Comparison of ENCODE assay signal across 1 cellular context in the genomic region with DNA sequence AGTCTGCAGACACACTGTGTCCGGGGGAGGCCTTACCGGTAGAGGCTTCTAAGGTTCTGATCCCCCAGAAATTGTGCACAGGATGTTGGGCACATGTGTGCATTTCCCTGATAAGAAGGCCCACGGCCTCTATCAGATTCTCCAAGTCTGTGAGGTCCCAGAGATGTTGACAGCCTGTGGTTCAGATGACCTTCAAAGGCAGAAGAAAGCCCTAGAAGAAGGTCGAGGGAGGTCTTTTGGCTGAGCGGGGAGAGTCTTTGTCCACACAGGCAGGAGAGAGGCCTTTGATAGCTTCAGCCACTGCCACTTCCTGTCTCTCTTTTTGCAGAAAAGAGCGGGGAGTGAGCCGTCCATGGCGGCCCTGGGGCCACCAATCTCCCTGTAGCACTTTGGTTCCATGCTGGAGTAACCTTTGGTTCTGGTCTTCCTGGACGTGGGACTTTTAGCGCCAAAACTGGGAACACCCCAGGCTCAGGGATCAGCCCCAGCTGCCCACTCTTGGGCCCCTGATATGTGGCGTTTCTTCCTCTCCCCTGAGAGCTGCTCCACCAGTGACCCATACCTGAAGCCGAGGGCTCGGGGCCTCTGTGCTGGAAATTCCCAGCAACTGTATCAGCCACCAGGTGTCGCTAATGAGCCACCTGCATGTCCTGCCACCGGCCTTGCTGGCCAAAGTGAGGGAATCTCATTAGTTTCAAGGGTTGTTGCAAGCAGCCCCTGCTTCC.
TF ChIP-seq lines count a peak whose summit lies in the region.

No MANE protein-coding gene starts in this region.

TF ChIP-seq in K562, 482 proteins besides CTCF, POLR2A, EP300 and RAD21 (continued from another document and continues in another):
- no peak for TF ChIP-seq ZNF518B (CRISPR knock-in tag; IDR thresholded peaks at IDR 0.05)
- TF ChIP-seq POU5F1 (IDR thresholded peaks at IDR 0.05; ENCODE audit: borderline replicate concordance, low read depth, low read length, partially characterized antibody), result no peak
- peak; percentile 42 to 62 for TF ChIP-seq FOXK2 (conservative IDR thresholded peaks at IDR 0.05 in 1 of 2, IDR thresholded peaks at IDR 0.05 in 1 of 2; ENCODE audit: low read depth in 2 of 2)
- TF ChIP-seq RFX7 (CRISPR knock-in tag; IDR thresholded peaks at IDR 0.05), result no peak
- TF ChIP-seq MCM7 (IDR thresholded peaks at IDR 0.05), result no peak
- TF ChIP-seq YY1 (IDR thresholded peaks at IDR 0.05; ENCODE audit: borderline replicate concordance in 1 of 3, control insufficient read depth in 1 of 3, extremely low read depth in 1 of 3, insufficient read depth in 3 of 3, insufficient read length in 1 of 3, insufficient replicate concordance in 2 of 3, low read depth in 1 of 3, low read length in 2 of 3), result peak in 1 of 3 experiments; percentile 63
- TF ChIP-seq KLF16 (IDR thresholded peaks at IDR 0.05), result peak; percentile 87
- TF ChIP-seq POLR3G (IDR thresholded peaks at IDR 0.05; ENCODE audit: extremely low read depth, insufficient read length, insufficient replicate concordance), result no peak
- TF ChIP-seq GABPB2 (CRISPR knock-in tag; conservative IDR thresholded peaks at IDR 0.05), result no peak
- TF ChIP-seq ZNF561 (CRISPR knock-in tag; conservative IDR thresholded peaks at IDR 0.05), result 0 out of 2 replicates have a peak, but pooled peaks have one; percentile 34
- TF ChIP-seq RBM17 (IDR thresholded peaks at IDR 0.05; ENCODE audit: borderline replicate concordance, low read depth, low read length), result no peak
- TF ChIP-seq ZKSCAN1 (IDR thresholded peaks at IDR 0.05; ENCODE audit: low read depth, low read length), result peak; percentile 87
- TF ChIP-seq ZNF668 (CRISPR knock-in tag; IDR thresholded peaks at IDR 0.05), result 0 out of 2 replicates have a peak, but pooled peaks have one; percentile 10
- TF ChIP-seq THAP7 (CRISPR knock-in tag; IDR thresholded peaks at IDR 0.05), result no peak; the same call in 1 of the 2 replicates
- no peak for TF ChIP-seq DLX4 (CRISPR knock-in tag; IDR thresholded peaks at IDR 0.05)
- TF ChIP-seq, protein P1, sequence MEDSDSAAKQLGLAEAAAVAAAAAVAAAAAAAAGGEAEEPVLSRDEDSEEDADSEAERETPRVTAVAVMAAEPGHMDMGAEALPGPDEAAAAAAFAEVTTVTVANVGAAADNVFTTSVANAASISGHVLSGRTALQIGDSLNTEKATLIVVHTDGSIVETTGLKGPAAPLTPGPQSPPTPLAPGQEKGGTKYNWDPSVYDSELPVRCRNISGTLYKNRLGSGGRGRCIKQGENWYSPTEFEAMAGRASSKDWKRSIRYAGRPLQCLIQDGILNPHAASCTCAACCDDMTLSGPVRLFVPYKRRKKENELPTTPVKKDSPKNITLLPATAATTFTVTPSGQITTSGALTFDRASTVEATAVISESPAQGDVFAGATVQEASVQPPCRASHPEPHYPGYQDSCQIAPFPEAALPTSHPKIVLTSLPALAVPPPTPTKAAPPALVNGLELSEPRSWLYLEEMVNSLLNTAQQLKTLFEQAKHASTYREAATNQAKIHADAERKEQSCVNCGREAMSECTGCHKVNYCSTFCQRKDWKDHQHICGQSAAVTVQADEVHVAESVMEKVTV (CRISPR knock-in tag; IDR thresholded peaks at IDR 0.05), result peak; percentile 65
- TF ChIP-seq, protein P2, sequence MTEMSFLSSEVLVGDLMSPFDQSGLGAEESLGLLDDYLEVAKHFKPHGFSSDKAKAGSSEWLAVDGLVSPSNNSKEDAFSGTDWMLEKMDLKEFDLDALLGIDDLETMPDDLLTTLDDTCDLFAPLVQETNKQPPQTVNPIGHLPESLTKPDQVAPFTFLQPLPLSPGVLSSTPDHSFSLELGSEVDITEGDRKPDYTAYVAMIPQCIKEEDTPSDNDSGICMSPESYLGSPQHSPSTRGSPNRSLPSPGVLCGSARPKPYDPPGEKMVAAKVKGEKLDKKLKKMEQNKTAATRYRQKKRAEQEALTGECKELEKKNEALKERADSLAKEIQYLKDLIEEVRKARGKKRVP (CRISPR knock-in tag; IDR thresholded peaks at IDR 0.05), result peak; percentile 59
- TF ChIP-seq IRF2 (CRISPR knock-in tag; IDR thresholded peaks at IDR 0.05), result no peak
- TF ChIP-seq, protein P3, sequence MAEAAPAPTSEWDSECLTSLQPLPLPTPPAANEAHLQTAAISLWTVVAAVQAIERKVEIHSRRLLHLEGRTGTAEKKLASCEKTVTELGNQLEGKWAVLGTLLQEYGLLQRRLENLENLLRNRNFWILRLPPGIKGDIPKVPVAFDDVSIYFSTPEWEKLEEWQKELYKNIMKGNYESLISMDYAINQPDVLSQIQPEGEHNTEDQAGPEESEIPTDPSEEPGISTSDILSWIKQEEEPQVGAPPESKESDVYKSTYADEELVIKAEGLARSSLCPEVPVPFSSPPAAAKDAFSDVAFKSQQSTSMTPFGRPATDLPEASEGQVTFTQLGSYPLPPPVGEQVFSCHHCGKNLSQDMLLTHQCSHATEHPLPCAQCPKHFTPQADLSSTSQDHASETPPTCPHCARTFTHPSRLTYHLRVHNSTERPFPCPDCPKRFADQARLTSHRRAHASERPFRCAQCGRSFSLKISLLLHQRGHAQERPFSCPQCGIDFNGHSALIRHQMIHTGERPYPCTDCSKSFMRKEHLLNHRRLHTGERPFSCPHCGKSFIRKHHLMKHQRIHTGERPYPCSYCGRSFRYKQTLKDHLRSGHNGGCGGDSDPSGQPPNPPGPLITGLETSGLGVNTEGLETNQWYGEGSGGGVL (CRISPR knock-in tag; IDR thresholded peaks at IDR 0.05), result no peak
- no peak for TF ChIP-seq ZNF282 (CRISPR knock-in tag; IDR thresholded peaks at IDR 0.05)
- no peak for TF ChIP-seq TRIM28 (IDR thresholded peaks at IDR 0.05)
- no peak for TF ChIP-seq SIN3A (IDR thresholded peaks at IDR 0.05; ENCODE audit: borderline replicate concordance in 2 of 2, control insufficient read depth in 1 of 2, low read depth in 2 of 2, low read length in 2 of 2)
- TF ChIP-seq, protein P4, sequence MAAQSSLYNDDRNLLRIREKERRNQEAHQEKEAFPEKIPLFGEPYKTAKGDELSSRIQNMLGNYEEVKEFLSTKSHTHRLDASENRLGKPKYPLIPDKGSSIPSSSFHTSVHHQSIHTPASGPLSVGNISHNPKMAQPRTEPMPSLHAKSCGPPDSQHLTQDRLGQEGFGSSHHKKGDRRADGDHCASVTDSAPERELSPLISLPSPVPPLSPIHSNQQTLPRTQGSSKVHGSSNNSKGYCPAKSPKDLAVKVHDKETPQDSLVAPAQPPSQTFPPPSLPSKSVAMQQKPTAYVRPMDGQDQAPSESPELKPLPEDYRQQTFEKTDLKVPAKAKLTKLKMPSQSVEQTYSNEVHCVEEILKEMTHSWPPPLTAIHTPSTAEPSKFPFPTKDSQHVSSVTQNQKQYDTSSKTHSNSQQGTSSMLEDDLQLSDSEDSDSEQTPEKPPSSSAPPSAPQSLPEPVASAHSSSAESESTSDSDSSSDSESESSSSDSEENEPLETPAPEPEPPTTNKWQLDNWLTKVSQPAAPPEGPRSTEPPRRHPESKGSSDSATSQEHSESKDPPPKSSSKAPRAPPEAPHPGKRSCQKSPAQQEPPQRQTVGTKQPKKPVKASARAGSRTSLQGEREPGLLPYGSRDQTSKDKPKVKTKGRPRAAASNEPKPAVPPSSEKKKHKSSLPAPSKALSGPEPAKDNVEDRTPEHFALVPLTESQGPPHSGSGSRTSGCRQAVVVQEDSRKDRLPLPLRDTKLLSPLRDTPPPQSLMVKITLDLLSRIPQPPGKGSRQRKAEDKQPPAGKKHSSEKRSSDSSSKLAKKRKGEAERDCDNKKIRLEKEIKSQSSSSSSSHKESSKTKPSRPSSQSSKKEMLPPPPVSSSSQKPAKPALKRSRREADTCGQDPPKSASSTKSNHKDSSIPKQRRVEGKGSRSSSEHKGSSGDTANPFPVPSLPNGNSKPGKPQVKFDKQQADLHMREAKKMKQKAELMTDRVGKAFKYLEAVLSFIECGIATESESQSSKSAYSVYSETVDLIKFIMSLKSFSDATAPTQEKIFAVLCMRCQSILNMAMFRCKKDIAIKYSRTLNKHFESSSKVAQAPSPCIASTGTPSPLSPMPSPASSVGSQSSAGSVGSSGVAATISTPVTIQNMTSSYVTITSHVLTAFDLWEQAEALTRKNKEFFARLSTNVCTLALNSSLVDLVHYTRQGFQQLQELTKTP (IDR thresholded peaks at IDR 0.05; ENCODE audit: low read depth in 1 of 2, partially characterized antibody in 2 of 2), result peak in 1 of 2 experiments; percentile 49
- no peak for TF ChIP-seq SRSF1 (IDR thresholded peaks at IDR 0.05; ENCODE audit: low read depth, low read length)
- TF ChIP-seq TBP (optimal IDR thresholded peaks at IDR 0.05; ENCODE audit: low read depth, low read length), result no peak
- TF ChIP-seq, protein P5, sequence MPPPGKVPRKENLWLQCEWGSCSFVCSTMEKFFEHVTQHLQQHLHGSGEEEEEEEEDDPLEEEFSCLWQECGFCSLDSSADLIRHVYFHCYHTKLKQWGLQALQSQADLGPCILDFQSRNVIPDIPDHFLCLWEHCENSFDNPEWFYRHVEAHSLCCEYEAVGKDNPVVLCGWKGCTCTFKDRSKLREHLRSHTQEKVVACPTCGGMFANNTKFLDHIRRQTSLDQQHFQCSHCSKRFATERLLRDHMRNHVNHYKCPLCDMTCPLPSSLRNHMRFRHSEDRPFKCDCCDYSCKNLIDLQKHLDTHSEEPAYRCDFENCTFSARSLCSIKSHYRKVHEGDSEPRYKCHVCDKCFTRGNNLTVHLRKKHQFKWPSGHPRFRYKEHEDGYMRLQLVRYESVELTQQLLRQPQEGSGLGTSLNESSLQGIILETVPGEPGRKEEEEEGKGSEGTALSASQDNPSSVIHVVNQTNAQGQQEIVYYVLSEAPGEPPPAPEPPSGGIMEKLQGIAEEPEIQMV (tag; conservative IDR thresholded peaks at IDR 0.05; ENCODE audit: low read depth), result no peak
- TF ChIP-seq ZFP30 (CRISPR knock-in tag; IDR thresholded peaks at IDR 0.05; ENCODE audit: borderline replicate concordance), result no peak
- TF ChIP-seq, protein P6, sequence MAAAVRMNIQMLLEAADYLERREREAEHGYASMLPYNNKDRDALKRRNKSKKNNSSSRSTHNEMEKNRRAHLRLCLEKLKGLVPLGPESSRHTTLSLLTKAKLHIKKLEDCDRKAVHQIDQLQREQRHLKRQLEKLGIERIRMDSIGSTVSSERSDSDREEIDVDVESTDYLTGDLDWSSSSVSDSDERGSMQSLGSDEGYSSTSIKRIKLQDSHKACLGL (CRISPR knock-in tag; IDR thresholded peaks at IDR 0.05; ENCODE audit: borderline replicate concordance, poor library complexity, severe bottlenecking), result no peak
- no peak for TF ChIP-seq SIN3B (IDR thresholded peaks at IDR 0.05; ENCODE audit: low read depth)
- 0 out of 2 replicates have a peak, but pooled peaks have one; percentile 22 for TF ChIP-seq KLF6 (CRISPR knock-in tag; IDR thresholded peaks at IDR 0.05; ENCODE audit: borderline replicate concordance)
- TF ChIP-seq PHB (CRISPR knock-in tag; IDR thresholded peaks at IDR 0.05), result no peak
- no peak for TF ChIP-seq FOXJ2 (tag; IDR thresholded peaks at IDR 0.05)
- TF ChIP-seq MBD1 (CRISPR knock-in tag; IDR thresholded peaks at IDR 0.05), result no peak
- no peak for TF ChIP-seq HNRNPLL (IDR thresholded peaks at IDR 0.05; ENCODE audit: low read depth, low read length, poor library complexity, severe bottlenecking)
- TF ChIP-seq, protein P7, sequence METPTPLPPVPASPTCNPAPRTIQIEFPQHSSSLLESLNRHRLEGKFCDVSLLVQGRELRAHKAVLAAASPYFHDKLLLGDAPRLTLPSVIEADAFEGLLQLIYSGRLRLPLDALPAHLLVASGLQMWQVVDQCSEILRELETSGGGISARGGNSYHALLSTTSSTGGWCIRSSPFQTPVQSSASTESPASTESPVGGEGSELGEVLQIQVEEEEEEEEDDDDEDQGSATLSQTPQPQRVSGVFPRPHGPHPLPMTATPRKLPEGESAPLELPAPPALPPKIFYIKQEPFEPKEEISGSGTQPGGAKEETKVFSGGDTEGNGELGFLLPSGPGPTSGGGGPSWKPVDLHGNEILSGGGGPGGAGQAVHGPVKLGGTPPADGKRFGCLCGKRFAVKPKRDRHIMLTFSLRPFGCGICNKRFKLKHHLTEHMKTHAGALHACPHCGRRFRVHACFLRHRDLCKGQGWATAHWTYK (CRISPR knock-in tag; IDR thresholded peaks at IDR 0.05), result peak; percentile 42
- 0 out of 2 replicates have a peak, but pooled peaks have one; percentile 28 for TF ChIP-seq KHSRP (IDR thresholded peaks at IDR 0.05)
